In the genomic region with DNA sequence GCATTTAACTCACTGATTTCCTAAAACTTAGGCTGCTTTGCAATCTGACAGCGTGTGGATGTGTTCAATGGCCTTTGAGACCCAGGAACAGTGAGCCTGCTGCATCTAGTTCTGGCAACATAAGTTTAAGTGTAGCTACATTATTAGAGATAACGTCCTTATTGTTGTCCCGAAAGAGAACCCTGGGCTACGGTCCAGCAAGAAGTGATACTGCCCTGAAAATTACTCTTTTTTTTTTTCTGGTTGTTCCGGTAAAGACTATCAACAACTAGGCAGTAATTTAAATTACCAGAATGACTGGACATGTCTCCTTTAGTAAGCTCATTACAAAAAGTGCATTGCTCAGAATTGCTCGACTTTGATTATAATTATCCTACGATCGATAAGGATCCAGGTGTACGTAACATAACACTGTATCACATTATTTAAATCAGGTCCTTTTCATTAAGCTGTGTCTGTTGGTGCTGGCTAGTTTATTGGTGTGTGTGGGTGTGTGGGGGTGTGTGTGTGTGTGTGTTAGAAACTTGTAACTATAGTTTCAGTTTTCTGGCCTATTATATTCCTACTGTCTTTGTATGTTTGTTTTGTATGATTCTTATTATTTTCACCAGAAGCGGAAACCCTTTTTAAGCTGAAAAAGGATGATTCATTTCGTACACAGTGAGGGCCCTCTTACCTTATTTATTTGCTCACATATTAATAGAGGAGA, we compare ENCODE assay signal across 10 cellular contexts. TPM values are rescaled to one million over a fixed set of nuclear protein-coding genes. Genes with fewer than 3 reads are reported as not detected.
DNase-seq lines count a peak whose midpoint lies in the region; ATAC-seq, FAIRE-seq and TF ChIP-seq lines count a peak whose summit lies in the region.
"Had no signal": no experiment of that assay in that cellular context is flagged by ENCODE, and none has a peak within 500 bp of the region (broad histone marks: within the 10 kb centered on the region; RNA-seq: fewer than 3 reads in every experiment).

No MANE protein-coding gene starts in this region.

- H3K9me3 ChIP-seq in left ventricle myocardium inferior (replicated peaks) (no peaks in the 10 kb centered on the region), muscle layer of duodenum (ENCODE audit: control insufficient read depth in 1 of 2, low read length in 2 of 2) (no peaks in the 10 kb centered on the region), vagina (no peaks in the 10 kb centered on the region)
- H3K9me3 ChIP-seq: Caco-2 had no signal

- H3K27ac ChIP-seq in left ventricle myocardium inferior (replicated peaks) (peak overlapping the region; percentile 3), muscle layer of duodenum (ENCODE audit: low read length) (peak overlapping the region; percentile 70), vagina (no peak overlapping the region)

- H3K4me1 ChIP-seq in left ventricle myocardium inferior (peaks cover 12% of the 10 kb centered on the region), muscle layer of duodenum (ENCODE audit: control insufficient read depth in 1 of 2, insufficient read depth in 2 of 2, low read length in 2 of 2) (peaks cover 0 to 8% of the 10 kb centered on the region in 2 donors), vagina (peaks cover 13% of the 10 kb centered on the region)

- ATAC-seq in activated naive CD4-positive, alpha-beta T cell treated with anti-CD3 and anti-CD28 coated beads, Interleukin-2, amount 50 U/mL, for 72 hours = peak; percentile 10 to 47

- H3K27ac Mint-ChIP-seq in activated naive CD4-positive, alpha-beta T cell treated with anti-CD3 and anti-CD28 coated beads, Interleukin-2, amount 50 U/mL, for 72 hours = peak overlapping the region; percentile 94 to 99

- peak overlapping the region; percentile 70 for H3K4me3 ChIP-seq in left ventricle myocardium inferior
- H3K4me3 ChIP-seq in muscle layer of duodenum (ENCODE audit: low read depth in 1 of 2, low read length in 2 of 2) = peak overlapping the region; percentile 79 to 83
- H3K4me3 ChIP-seq in vagina = peak overlapping the region; percentile 22 to 49

- intact Hi-C loops in left ventricle myocardium inferior (cut with micrococcal nuclease) (no loop called here), cardiac septum (cut with DNase I) (no loop called here), vagina (cut with DNase I) (no loop called here)

- H3K9me3 Mint-ChIP-seq in activated naive CD4-positive, alpha-beta T cell treated with anti-CD3 and anti-CD28 coated beads, Interleukin-2, amount 50 U/mL, for 72 hours = no peaks in the 10 kb centered on the region

- peaks cover 45 to 67% of the 10 kb centered on the region in 2 donors for H3K36me3 Mint-ChIP-seq in activated naive CD4-positive, alpha-beta T cell treated with anti-CD3 and anti-CD28 coated beads, Interleukin-2, amount 50 U/mL, for 72 hours

- no peak for DNase-seq in left ventricle myocardium inferior
- DNase-seq in cardiac septum (ENCODE audit: low spot score) = no peak
- DNase-seq in activated naive CD4-positive, alpha-beta T cell treated with anti-CD3 and anti-CD28 coated beads, Interleukin-2, amount 50 U/mL, for 72 hours (ENCODE audit: low spot score in 2 of 2) = peak in 1 of 2 donors; percentile 46
- DNase-seq in vagina (ENCODE audit: extremely low spot score in 2 of 2) = no peak
- DNase-seq in D341Med (ENCODE audit: low spot score) = no peak
- DNase-seq in T-helper 9 cell = no peak
- no peak for DNase-seq in D721Med (ENCODE audit: insufficient read length, low spot score)
- DNase-seq: Caco-2 had no signal

- H3K27me3 ChIP-seq in left ventricle myocardium inferior (ENCODE audit: low read depth) (peaks cover 49% of the 10 kb centered on the region), muscle layer of duodenum (ENCODE audit: low read depth, low read length) (no peaks in the 10 kb centered on the region), vagina (no peaks in the 10 kb centered on the region)

- TF ChIP-seq CTCF in left ventricle myocardium inferior (IDR thresholded peaks at IDR 0.05; ENCODE audit: borderline replicate concordance) (no peak), vagina (IDR thresholded peaks at IDR 0.05) (no peak), D721Med (IDR thresholded peaks at IDR 0.05; ENCODE audit: insufficient read depth, missing control alignments) (no peak)

- FAIRE-seq in D721Med (lab: Jason Lieb, UNC) = no peak
- FAIRE-seq: RCC 7860 had no signal

- no peaks in the 10 kb centered on the region for H3K36me3 ChIP-seq in left ventricle myocardium inferior
- no peaks in the 10 kb centered on the region for H3K36me3 ChIP-seq in muscle layer of duodenum (ENCODE audit: control insufficient read depth in 1 of 2, insufficient read depth in 2 of 2, low read length in 2 of 2)
- no peaks in the 10 kb centered on the region for H3K36me3 ChIP-seq in vagina

- TF ChIP-seq POLR2A in vagina (IDR thresholded peaks at IDR 0.05) = no peak

RNA-seq across cellular contexts. Expression of gene TSHZ2, which starts 3.0 kb away (rescaled TPM):
- total RNA-seq in left ventricle myocardium inferior (3.1 TPM), cardiac septum (7.5 TPM), vagina (30.4 TPM)
- total RNA-seq in activated naive CD4-positive, alpha-beta T cell treated with anti-CD3 and anti-CD28 coated beads, Interleukin-2, amount 50 U/mL, for 72 hours = 10 to 100 TPM; 31.4 to 91.0 TPM
